In the genomic region with DNA sequence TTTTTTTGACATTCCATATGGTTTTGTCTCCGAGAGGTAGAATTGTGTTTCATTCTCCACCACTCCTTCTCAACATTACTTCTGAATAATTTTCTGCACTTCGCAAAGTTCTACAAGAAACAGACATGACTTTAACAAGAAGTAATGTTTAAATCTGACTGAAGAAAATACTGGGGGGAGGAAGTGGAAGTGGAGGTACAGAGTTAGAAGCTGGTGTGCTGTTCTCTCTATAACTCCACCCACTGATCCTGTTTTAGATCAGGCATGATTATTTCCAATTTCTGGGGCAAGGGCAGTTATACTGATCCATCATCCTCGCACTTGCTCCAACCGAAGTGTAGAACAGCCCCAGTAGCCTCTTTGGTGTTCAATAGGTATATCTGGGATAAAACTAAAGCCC, we compare ENCODE assay signal across 16 cellular contexts.
"Had no signal": no experiment of that assay in that cellular context is flagged by ENCODE, and none has a peak within 500 bp of the region (broad histone marks: within the 10 kb centered on the region; RNA-seq: fewer than 3 reads in every experiment).

No MANE protein-coding gene starts in this region.

- H3K27ac ChIP-seq: esophagus muscularis mucosa, psoas muscle had no signal

- H3K27me3 Mint-ChIP-seq: activated naive CD8-positive, alpha-beta T cell; stimulated activated naive B cell treated with anti-CD40 and anti-IgM and Interleukin-4, amounts not matched to agents 10 μg/mL and 1 μg/mL and 100 μg/mL, for 72 hours had no signal

- H3K9me3 Mint-ChIP-seq: natural killer cell; T-helper 1 cell treated with Interleukin-12 subunit alpha and Interleukin-12 subunit beta and Interleukin-4 antibody, amounts not matched to agents 30 μg/mL and 1 μg/mL, for 36 hours had no signal

- H3K27me3 ChIP-seq: right lobe of liver, transverse colon had no signal

- DNase-seq: activated CD4-positive, alpha-beta T cell treated with anti-CD3 and anti-CD28 coated beads, Interleukin-2, amount 50 U/mL, for 1 hour; activated effector memory CD4-positive, alpha-beta T cell treated with Interleukin-2 at 50 U/mL for 16 hours; amygdala; glutamatergic neuron; immature natural killer cell; natural killer cell; nucleus accumbens; psoas muscle; right lobe of liver; stimulated activated CD4-positive, alpha-beta T cell treated with anti-CD3 and anti-CD28 coated beads, Interleukin-2, amount 100 ng/mL, for 24 hours; stimulated activated naive B cell treated with anti-CD40 and anti-IgM and Interleukin-4, amounts not matched to agents 10 μg/mL and 1 μg/mL and 100 μg/mL, for 72 hours; substantia nigra; transverse colon had no signal

- H3K9me3 ChIP-seq: psoas muscle, right lobe of liver had no signal

- H3K4me1 ChIP-seq: esophagus muscularis mucosa, psoas muscle, right lobe of liver had no signal

- H3K27ac Mint-ChIP-seq: activated naive CD8-positive, alpha-beta T cell; natural killer cell; stimulated activated naive B cell treated with anti-CD40 and anti-IgM and Interleukin-4, amounts not matched to agents 10 μg/mL and 1 μg/mL and 100 μg/mL, for 72 hours; T-helper 1 cell treated with Interleukin-12 subunit alpha and Interleukin-12 subunit beta and Interleukin-4 antibody, amounts not matched to agents 30 μg/mL and 1 μg/mL, for 36 hours had no signal

- ATAC-seq: natural killer cell; psoas muscle; stimulated activated naive B cell treated with anti-CD40 and anti-IgM and Interleukin-4, amounts not matched to agents 10 μg/mL and 1 μg/mL and 100 μg/mL, for 72 hours had no signal

- H3K36me3 Mint-ChIP-seq: immature natural killer cell; natural killer cell; stimulated activated naive B cell treated with anti-CD40 and anti-IgM and Interleukin-4, amounts not matched to agents 10 μg/mL and 1 μg/mL and 100 μg/mL, for 72 hours had no signal

- H3K4me1 Mint-ChIP-seq: immature natural killer cell, natural killer cell had no signal

- H3K36me3 ChIP-seq: esophagus muscularis mucosa, right lobe of liver, transverse colon had no signal

- H3K4me3 ChIP-seq: esophagus muscularis mucosa, psoas muscle, right lobe of liver, transverse colon had no signal

- H3K4me3 Mint-ChIP-seq: activated naive CD8-positive, alpha-beta T cell; immature natural killer cell; natural killer cell; stimulated activated naive B cell treated with anti-CD40 and anti-IgM and Interleukin-4, amounts not matched to agents 10 μg/mL and 1 μg/mL and 100 μg/mL, for 72 hours; T-helper 1 cell treated with Interleukin-12 subunit alpha and Interleukin-12 subunit beta and Interleukin-4 antibody, amounts not matched to agents 30 μg/mL and 1 μg/mL, for 36 hours had no signal
